ENCODE assay signal across 1 cellular context in the genomic region with DNA sequence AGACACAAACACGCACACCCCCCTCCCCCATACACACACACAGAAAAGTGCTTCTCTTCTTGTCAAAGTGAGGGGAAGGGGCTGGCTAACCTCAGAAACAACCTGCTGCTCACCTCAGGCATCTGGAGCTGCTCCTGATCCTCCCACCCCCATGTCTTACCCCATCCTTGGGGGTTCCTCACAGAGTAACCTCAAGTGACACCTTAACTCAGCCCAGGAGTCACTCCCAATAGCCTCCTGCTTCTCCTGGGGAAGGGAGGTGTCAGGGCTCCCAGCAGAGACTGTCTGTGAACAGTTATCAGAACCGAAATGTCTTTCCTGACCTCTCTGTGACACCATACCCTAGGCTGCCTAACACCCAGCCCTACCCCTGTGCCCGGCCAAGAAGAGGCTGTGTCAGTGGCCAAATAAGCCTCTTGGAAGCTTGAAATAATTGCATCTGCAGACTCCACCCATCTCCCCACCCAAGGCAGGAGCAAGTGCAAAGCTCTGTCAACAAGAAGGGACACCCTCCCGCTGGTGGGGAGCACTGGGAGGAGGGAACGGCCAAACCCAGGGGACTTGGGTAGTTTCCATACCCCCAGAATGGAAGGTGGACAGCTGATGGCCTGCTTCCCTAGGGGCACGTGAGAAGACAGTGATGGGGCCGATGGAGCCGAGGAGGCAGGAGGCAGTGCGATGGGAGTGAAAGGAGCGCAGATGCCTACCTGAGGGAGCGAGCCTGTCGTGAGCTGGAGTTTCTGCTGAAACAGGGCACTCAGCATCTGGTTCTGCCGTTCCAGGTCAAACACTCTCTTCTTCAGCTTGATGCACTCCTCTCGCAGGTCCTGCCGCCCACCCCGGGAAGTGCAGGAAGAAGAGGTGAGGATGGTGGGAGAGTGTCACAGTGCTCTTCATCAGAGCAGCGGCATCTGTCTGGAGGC.
A peak's percentile ranks its signal among the peaks of the same experiment; 100 is the strongest.
TF ChIP-seq lines count a peak whose summit lies in the region.

No MANE protein-coding gene starts in this region.

TF ChIP-seq in HEK293, 187 proteins besides CTCF, POLR2A, EP300 and RAD21 (continued from another document):
- 0 out of 2 replicates have a peak, but pooled peaks have one; percentile 43 for TF ChIP-seq KLF17 (tag by site-specific recombination; IDR thresholded peaks at IDR 0.05)
- TF ChIP-seq ZNF548 (tag by site-specific recombination; IDR thresholded peaks at IDR 0.05), result no peak
- TF ChIP-seq, protein P1, sequence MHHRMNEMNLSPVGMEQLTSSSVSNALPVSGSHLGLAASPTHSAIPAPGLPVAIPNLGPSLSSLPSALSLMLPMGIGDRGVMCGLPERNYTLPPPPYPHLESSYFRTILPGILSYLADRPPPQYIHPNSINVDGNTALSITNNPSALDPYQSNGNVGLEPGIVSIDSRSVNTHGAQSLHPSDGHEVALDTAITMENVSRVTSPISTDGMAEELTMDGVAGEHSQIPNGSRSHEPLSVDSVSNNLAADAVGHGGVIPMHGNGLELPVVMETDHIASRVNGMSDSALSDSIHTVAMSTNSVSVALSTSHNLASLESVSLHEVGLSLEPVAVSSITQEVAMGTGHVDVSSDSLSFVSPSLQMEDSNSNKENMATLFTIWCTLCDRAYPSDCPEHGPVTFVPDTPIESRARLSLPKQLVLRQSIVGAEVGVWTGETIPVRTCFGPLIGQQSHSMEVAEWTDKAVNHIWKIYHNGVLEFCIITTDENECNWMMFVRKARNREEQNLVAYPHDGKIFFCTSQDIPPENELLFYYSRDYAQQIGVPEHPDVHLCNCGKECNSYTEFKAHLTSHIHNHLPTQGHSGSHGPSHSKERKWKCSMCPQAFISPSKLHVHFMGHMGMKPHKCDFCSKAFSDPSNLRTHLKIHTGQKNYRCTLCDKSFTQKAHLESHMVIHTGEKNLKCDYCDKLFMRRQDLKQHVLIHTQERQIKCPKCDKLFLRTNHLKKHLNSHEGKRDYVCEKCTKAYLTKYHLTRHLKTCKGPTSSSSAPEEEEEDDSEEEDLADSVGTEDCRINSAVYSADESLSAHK (tag by site-specific recombination; IDR thresholded peaks at IDR 0.05), result no peak
- TF ChIP-seq, protein P2, sequence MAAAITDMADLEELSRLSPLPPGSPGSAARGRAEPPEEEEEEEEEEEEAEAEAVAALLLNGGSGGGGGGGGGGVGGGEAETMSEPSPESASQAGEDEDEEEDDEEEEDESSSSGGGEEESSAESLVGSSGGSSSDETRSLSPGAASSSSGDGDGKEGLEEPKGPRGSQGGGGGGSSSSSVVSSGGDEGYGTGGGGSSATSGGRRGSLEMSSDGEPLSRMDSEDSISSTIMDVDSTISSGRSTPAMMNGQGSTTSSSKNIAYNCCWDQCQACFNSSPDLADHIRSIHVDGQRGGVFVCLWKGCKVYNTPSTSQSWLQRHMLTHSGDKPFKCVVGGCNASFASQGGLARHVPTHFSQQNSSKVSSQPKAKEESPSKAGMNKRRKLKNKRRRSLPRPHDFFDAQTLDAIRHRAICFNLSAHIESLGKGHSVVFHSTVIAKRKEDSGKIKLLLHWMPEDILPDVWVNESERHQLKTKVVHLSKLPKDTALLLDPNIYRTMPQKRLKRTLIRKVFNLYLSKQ (tag by site-specific recombination; IDR thresholded peaks at IDR 0.05; ENCODE audit: borderline replicate concordance), result no peak
- TF ChIP-seq ZNF629 (tag by site-specific recombination; IDR thresholded peaks at IDR 0.05), result no peak
- 0 out of 2 replicates have a peak, but pooled peaks have one; percentile 24 for TF ChIP-seq ZNF341 (tag by site-specific recombination; IDR thresholded peaks at IDR 0.05; ENCODE audit: low read depth)
